1 cellular context compared by ENCODE assay signal in genomic region chr1:21610027-21610426, GRCh38.
TF ChIP-seq lines count a peak whose summit lies in the region.

No MANE protein-coding gene starts in this region.

TF ChIP-seq in K562, 482 proteins besides CTCF, POLR2A, EP300 and RAD21 (continued from another document):
- TF ChIP-seq TEAD2 (tag; IDR thresholded peaks at IDR 0.05), result no peak
- no peak for TF ChIP-seq MAFG (tag; conservative IDR thresholded peaks at IDR 0.05)
- TF ChIP-seq, protein P1, sequence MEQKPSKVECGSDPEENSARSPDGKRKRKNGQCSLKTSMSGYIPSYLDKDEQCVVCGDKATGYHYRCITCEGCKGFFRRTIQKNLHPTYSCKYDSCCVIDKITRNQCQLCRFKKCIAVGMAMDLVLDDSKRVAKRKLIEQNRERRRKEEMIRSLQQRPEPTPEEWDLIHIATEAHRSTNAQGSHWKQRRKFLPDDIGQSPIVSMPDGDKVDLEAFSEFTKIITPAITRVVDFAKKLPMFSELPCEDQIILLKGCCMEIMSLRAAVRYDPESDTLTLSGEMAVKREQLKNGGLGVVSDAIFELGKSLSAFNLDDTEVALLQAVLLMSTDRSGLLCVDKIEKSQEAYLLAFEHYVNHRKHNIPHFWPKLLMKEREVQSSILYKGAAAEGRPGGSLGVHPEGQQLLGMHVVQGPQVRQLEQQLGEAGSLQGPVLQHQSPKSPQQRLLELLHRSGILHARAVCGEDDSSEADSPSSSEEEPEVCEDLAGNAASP (IDR thresholded peaks at IDR 0.05), result no peak
